Comparison of ENCODE assay signal across 1 cellular context in genomic region chr17:40293363-40293762, GRCh38.
TF ChIP-seq lines count a peak whose summit lies in the region.

No MANE protein-coding gene starts in this region.

TF ChIP-seq in WTC11, 78 proteins besides CTCF, POLR2A, EP300 and RAD21 (continued from another document):
- TF ChIP-seq AFF4 (CRISPR knock-in tag; IDR thresholded peaks at IDR 0.05; ENCODE audit: borderline replicate concordance) (no peak), FOXK1 (CRISPR knock-in tag; IDR thresholded peaks at IDR 0.05) (no peak), PRRX2 (CRISPR knock-in tag; IDR thresholded peaks at IDR 0.05) (no peak), ZSCAN18 (CRISPR knock-in tag; IDR thresholded peaks at IDR 0.05) (no peak), MAX (CRISPR knock-in tag; IDR thresholded peaks at IDR 0.05) (no peak)
